1 cellular context compared by ENCODE assay signal in the genomic region with DNA sequence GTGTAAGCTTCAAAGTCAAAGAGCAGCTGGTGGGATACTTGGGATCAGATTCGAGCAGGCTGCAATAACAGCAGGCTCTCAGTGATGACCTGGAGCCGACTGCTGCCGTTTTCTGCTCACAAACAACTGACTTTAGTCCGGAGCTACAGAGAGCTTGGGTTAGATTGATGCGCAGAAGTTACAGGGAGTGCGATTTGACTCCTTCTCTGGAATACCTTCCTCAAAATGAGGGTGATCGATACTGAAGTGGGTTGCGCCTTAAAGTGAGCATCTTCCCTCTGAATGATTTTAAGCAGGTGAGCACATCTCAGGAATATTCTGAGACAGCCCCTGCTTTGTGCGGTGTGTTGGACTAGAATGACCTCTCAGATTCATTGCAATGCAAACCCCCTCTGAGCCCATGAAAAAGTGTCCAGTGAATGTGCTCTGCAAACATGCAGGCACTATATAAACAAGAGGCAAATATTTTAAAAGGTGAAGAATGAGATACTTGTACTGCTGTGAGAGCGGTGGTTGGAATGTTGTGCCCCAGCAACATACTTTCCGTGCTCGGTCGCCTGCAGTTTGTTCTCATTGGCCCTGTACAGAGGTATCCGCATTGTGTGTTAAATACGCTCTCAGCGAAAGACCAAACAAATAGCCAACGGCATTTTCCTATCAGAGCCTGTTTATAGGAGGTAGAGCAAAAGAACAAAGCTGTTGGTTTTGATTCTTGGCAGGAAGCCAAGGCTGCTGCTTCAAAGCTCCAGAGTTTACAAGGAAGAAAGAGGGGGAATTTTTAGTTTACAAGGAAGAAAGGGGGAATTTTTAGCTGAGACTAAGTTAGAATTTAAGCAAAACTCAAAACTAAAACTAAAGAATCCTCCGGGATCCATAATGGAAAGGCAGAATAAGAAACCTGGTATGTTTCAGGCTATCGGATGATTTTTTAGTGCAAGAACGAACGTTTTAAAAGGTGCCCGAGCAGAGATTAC.
A peak's percentile ranks its signal among the peaks of the same experiment; 100 is the strongest.
TF ChIP-seq lines count a peak whose summit lies in the region.

No MANE protein-coding gene starts in this region.

TF ChIP-seq in HepG2, 621 proteins besides CTCF, POLR2A, EP300 and RAD21 (continued from another document and continues in another):
- TF ChIP-seq, protein P1, sequence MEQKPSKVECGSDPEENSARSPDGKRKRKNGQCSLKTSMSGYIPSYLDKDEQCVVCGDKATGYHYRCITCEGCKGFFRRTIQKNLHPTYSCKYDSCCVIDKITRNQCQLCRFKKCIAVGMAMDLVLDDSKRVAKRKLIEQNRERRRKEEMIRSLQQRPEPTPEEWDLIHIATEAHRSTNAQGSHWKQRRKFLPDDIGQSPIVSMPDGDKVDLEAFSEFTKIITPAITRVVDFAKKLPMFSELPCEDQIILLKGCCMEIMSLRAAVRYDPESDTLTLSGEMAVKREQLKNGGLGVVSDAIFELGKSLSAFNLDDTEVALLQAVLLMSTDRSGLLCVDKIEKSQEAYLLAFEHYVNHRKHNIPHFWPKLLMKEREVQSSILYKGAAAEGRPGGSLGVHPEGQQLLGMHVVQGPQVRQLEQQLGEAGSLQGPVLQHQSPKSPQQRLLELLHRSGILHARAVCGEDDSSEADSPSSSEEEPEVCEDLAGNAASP (CRISPR knock-in tag; IDR thresholded peaks at IDR 0.05; ENCODE audit: borderline replicate concordance): peak; percentile 100
- TF ChIP-seq ZBTB20 (CRISPR knock-in tag; IDR thresholded peaks at IDR 0.05; ENCODE audit: borderline replicate concordance, low read depth) (peak; percentile 19; the same call in 1 of the 2 replicates), TAF1 (CRISPR knock-in tag; IDR thresholded peaks at IDR 0.05) (0 out of 2 replicates have a peak, but pooled peaks have one; percentile 32), ZFAT (CRISPR knock-in tag; conservative IDR thresholded peaks at IDR 0.05) (0 out of 2 replicates have a peak, but pooled peaks have one; percentile 27), HNF1B (CRISPR knock-in tag; IDR thresholded peaks at IDR 0.05) (0 out of 2 replicates have a peak, but pooled peaks have one; percentile 32), MAF1 (CRISPR knock-in tag; IDR thresholded peaks at IDR 0.05; ENCODE audit: borderline replicate concordance) (peak; percentile 73; the same call in 1 of the 2 replicates), EHMT2 (IDR thresholded peaks at IDR 0.05; ENCODE audit: borderline replicate concordance, low read depth, low read length) (0 out of 2 replicates have a peak, but pooled peaks have one; percentile 15), ELF3 (CRISPR knock-in tag; IDR thresholded peaks at IDR 0.05) (peak; percentile 85), NCOA1 (CRISPR knock-in tag; IDR thresholded peaks at IDR 0.05) (peak; percentile 97), TRIM24 (CRISPR knock-in tag; IDR thresholded peaks at IDR 0.05) (no peak), ZSCAN21 (CRISPR knock-in tag; IDR thresholded peaks at IDR 0.05; ENCODE audit: borderline replicate concordance) (peak; percentile 88; the same call in 1 of the 2 replicates), MATR3 (CRISPR knock-in tag; IDR thresholded peaks at IDR 0.05) (no peak), NFYC (CRISPR knock-in tag; IDR thresholded peaks at IDR 0.05) (peak; percentile 58; the same call in 1 of the 2 replicates), KLF6 (CRISPR knock-in tag; IDR thresholded peaks at IDR 0.05) (peak; percentile 74; the same call in 1 of the 2 replicates), HNF4G (IDR thresholded peaks at IDR 0.05; ENCODE audit: borderline replicate concordance, low read depth, low read length) (peak; percentile 67), HNF4G (CRISPR knock-in tag; IDR thresholded peaks at IDR 0.05; ENCODE audit: borderline replicate concordance, low read depth) (peak; percentile 12; the same call in 1 of the 2 replicates), FOXC1 (CRISPR knock-in tag; IDR thresholded peaks at IDR 0.05; ENCODE audit: borderline replicate concordance) (no peak; the same call in 1 of the 2 replicates), TOPORS (CRISPR knock-in tag; IDR thresholded peaks at IDR 0.05) (no peak), GATAD1 (CRISPR knock-in tag; IDR thresholded peaks at IDR 0.05) (peak; percentile 53; the same call in 1 of the 2 replicates), CC2D1A (CRISPR knock-in tag; IDR thresholded peaks at IDR 0.05) (no peak), SETDB1 (CRISPR knock-in tag; IDR thresholded peaks at IDR 0.05; ENCODE audit: borderline replicate concordance) (no peak), KDM1A (CRISPR knock-in tag; IDR thresholded peaks at IDR 0.05) (peak; percentile 48), ZNF605 (CRISPR knock-in tag; IDR thresholded peaks at IDR 0.05) (peak; percentile 76), RELA (CRISPR knock-in tag; IDR thresholded peaks at IDR 0.05) (0 out of 2 replicates have a peak, but pooled peaks have one; percentile 19), PPARG (CRISPR knock-in tag; conservative IDR thresholded peaks at IDR 0.05) (peak; percentile 84), RXRA (CRISPR knock-in tag; IDR thresholded peaks at IDR 0.05) (peak; percentile 96), HHEX (CRISPR knock-in tag; IDR thresholded peaks at IDR 0.05) (peak; percentile 37; the same call in 1 of the 2 replicates), THAP9 (CRISPR knock-in tag; IDR thresholded peaks at IDR 0.05; ENCODE audit: borderline replicate concordance) (0 out of 2 replicates have a peak, but pooled peaks have one; percentile 26), ZNF441 (CRISPR knock-in tag; IDR thresholded peaks at IDR 0.05; ENCODE audit: borderline replicate concordance) (peak; percentile 80), ZNF143 (CRISPR knock-in tag; IDR thresholded peaks at IDR 0.05) (0 out of 2 replicates have a peak, but pooled peaks have one; percentile 33), ZBTB46 (CRISPR knock-in tag; IDR thresholded peaks at IDR 0.05; ENCODE audit: borderline replicate concordance) (no peak), GLI4 (CRISPR knock-in tag; IDR thresholded peaks at IDR 0.05; ENCODE audit: borderline replicate concordance) (no peak; the same call in 1 of the 2 replicates), BRD4 (CRISPR knock-in tag; IDR thresholded peaks at IDR 0.05) (peak; percentile 76), CHCHD3 (CRISPR knock-in tag; IDR thresholded peaks at IDR 0.05) (peak; percentile 73; the same call in 1 of the 2 replicates), PHF21A (CRISPR knock-in tag; IDR thresholded peaks at IDR 0.05) (peak; percentile 92; the same call in 1 of the 2 replicates), RFX5 (IDR thresholded peaks at IDR 0.05; ENCODE audit: low read depth, low read length) (peak; percentile 86), CEBPG (CRISPR knock-in tag; IDR thresholded peaks at IDR 0.05) (peak; percentile 58)
- TF ChIP-seq, protein P2, sequence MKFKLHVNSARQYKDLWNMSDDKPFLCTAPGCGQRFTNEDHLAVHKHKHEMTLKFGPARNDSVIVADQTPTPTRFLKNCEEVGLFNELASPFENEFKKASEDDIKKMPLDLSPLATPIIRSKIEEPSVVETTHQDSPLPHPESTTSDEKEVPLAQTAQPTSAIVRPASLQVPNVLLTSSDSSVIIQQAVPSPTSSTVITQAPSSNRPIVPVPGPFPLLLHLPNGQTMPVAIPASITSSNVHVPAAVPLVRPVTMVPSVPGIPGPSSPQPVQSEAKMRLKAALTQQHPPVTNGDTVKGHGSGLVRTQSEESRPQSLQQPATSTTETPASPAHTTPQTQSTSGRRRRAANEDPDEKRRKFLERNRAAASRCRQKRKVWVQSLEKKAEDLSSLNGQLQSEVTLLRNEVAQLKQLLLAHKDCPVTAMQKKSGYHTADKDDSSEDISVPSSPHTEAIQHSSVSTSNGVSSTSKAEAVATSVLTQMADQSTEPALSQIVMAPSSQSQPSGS (CRISPR knock-in tag; IDR thresholded peaks at IDR 0.05): peak; percentile 83
- TF ChIP-seq, protein P3, sequence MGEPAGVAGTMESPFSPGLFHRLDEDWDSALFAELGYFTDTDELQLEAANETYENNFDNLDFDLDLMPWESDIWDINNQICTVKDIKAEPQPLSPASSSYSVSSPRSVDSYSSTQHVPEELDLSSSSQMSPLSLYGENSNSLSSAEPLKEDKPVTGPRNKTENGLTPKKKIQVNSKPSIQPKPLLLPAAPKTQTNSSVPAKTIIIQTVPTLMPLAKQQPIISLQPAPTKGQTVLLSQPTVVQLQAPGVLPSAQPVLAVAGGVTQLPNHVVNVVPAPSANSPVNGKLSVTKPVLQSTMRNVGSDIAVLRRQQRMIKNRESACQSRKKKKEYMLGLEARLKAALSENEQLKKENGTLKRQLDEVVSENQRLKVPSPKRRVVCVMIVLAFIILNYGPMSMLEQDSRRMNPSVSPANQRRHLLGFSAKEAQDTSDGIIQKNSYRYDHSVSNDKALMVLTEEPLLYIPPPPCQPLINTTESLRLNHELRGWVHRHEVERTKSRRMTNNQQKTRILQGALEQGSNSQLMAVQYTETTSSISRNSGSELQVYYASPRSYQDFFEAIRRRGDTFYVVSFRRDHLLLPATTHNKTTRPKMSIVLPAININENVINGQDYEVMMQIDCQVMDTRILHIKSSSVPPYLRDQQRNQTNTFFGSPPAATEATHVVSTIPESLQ (CRISPR knock-in tag; conservative IDR thresholded peaks at IDR 0.05): no peak
- TF ChIP-seq, protein P4, sequence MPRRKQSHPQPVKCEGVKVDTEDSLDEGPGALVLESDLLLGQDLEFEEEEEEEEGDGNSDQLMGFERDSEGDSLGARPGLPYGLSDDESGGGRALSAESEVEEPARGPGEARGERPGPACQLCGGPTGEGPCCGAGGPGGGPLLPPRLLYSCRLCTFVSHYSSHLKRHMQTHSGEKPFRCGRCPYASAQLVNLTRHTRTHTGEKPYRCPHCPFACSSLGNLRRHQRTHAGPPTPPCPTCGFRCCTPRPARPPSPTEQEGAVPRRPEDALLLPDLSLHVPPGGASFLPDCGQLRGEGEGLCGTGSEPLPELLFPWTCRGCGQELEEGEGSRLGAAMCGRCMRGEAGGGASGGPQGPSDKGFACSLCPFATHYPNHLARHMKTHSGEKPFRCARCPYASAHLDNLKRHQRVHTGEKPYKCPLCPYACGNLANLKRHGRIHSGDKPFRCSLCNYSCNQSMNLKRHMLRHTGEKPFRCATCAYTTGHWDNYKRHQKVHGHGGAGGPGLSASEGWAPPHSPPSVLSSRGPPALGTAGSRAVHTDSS (CRISPR knock-in tag; conservative IDR thresholded peaks at IDR 0.05): 0 out of 2 replicates have a peak, but pooled peaks have one; percentile 62
- TF ChIP-seq, protein P5, sequence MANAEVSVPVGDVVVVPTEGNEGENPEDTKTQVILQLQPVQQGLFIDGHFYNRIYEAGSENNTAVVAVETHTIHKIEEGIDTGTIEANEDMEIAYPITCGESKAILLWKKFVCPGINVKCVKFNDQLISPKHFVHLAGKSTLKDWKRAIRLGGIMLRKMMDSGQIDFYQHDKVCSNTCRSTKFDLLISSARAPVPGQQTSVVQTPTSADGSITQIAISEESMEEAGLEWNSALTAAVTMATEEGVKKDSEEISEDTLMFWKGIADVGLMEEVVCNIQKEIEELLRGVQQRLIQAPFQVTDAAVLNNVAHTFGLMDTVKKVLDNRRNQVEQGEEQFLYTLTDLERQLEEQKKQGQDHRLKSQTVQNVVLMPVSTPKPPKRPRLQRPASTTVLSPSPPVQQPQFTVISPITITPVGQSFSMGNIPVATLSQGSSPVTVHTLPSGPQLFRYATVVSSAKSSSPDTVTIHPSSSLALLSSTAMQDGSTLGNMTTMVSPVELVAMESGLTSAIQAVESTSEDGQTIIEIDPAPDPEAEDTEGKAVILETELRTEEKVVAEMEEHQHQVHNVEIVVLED (CRISPR knock-in tag; IDR thresholded peaks at IDR 0.05; ENCODE audit: borderline replicate concordance): no peak
